27 cellular contexts compared by ENCODE assay signal in genomic region chr2:220300806-220301205, GRCh38.
DNase-seq lines count a peak whose midpoint lies in the region; ATAC-seq, FAIRE-seq and TF ChIP-seq lines count a peak whose summit lies in the region.
"Had no signal": no experiment of that assay in that cellular context is flagged by ENCODE, and none has a peak within 500 bp of the region (broad histone marks: within the 10 kb centered on the region; RNA-seq: fewer than 3 reads in every experiment).

No MANE protein-coding gene starts in this region.

- DNase-seq in H4 (ENCODE audit: low spot score), result peak; percentile 55
- no peak for DNase-seq in RCC 7860 (ENCODE audit: low spot score)
- peak; percentile 9 for DNase-seq in astrocyte of the cerebellum (ENCODE audit: low read depth)
- peak; percentile 79 for DNase-seq in myocyte (ENCODE audit: low read depth)
- no peak for DNase-seq in activated T-cell treated with anti-CD3 and anti-CD28 coated beads, Interleukin-2, amount 50 U/mL, for 1 hour
- DNase-seq in WERI-Rb-1, result no peak
- no peak for DNase-seq in GM19239 (ENCODE audit: insufficient read length, low spot score)
- DNase-seq: CD4-positive, alpha-beta T cell; COR-L47; DMS79 treated with DMSO at 0.1 percent for 48 hours; H9; HFFc6; KG1; MV-4-11; NCI-H1105 treated with DMSO at 0.1 percent for 48 hours; NCI-H2029 treated with DMSO at 0.1 percent for 48 hours; NCI-H2171; NCI-H345; NCI-H524 treated with DMSO at 0.1 percent for 48 hours; NCI-H82; OCI-M1; Right ventricle myocardium superior had no signal

- peak; percentile 60 for FAIRE-seq in RCC 7860 (lab: Jason Lieb, UNC)
- FAIRE-seq in GM19239 (lab: Jason Lieb, UNC), result no peak
- FAIRE-seq: A549, GM12878, HepG2 had no signal

- TF ChIP-seq CTCF in astrocyte of the cerebellum (IDR thresholded peaks at IDR 0.05; ENCODE audit: low read depth, low read length, missing control alignments), result no peak
- no peak for TF ChIP-seq CTCF in WERI-Rb-1 (IDR thresholded peaks at IDR 0.05; ENCODE audit: low read depth, low read length)

- no peaks in the 10 kb centered on the region for H3K27me3 ChIP-seq in WERI-Rb-1 (ENCODE audit: insufficient read depth, low read depth, severe bottlenecking)

- in situ Hi-C loops in astrocyte of the cerebellum (cut with HindIII; ENCODE audit: low sequenced_read_pairs), result no loop called here

- no peak overlapping the region for H3K27ac ChIP-seq in WERI-Rb-1
- H3K27ac ChIP-seq: A549, HL-60 had no signal

- H3K4me3 ChIP-seq in astrocyte of the cerebellum (ENCODE audit: low read depth, low read length) (no peak overlapping the region), WERI-Rb-1 (ENCODE audit: low read depth, low read length) (no peak overlapping the region)
- H3K4me3 ChIP-seq: A549, GM12878 had no signal

- ATAC-seq in GM18868 (IDR thresholded peaks at IDR 0.05; ENCODE audit: unreplicated experiment), result no peak
- ATAC-seq: A549, GM12878, HepG2 had no signal

- H3K9me3 ChIP-seq in WERI-Rb-1 (ENCODE audit: severe bottlenecking), result no peaks in the 10 kb centered on the region
- H3K9me3 ChIP-seq: A549 had no signal

- H3K36me3 ChIP-seq in WERI-Rb-1, result no peaks in the 10 kb centered on the region

Comparison
In these comparisons a context has a peak if more than half of its experiments do, and no peak if none do; other contexts are left out.
1. DNase-seq: peak in H4 (single experiment), astrocyte of the cerebellum (single experiment) and myocyte (single experiment); none in RCC 7860 (single experiment), activated T-cell treated with anti-CD3 and anti-CD28 coated beads, Interleukin-2, amount 50 U/mL, for 1 hour (single experiment), WERI-Rb-1 (single experiment) and GM19239 (single experiment).